8 cellular contexts compared by ENCODE assay signal in genomic region chr1:214281030-214281901, GRCh38. TPM values are rescaled to one million over a fixed set of nuclear protein-coding genes. Genes with fewer than 3 reads are reported as not detected.
DNase-seq lines count a peak whose midpoint lies in the region; ATAC-seq and TF ChIP-seq lines count a peak whose summit lies in the region.

Gene SMYD2, plus strand, starts transcription at chr1:214281159. Its CDS starts 96 bp downstream, at chr1:214281255.

- H3K9me3 Mint-ChIP-seq in chondrocyte (ENCODE audit: low read depth): no peaks in the 10 kb centered on the region

- peak within 1 kb of the TSS; percentile 76 for H2AFZ ChIP-seq in ACC112 (ENCODE audit: low read length, unreplicated experiment)

- TF ChIP-seq CTCF in chondrocyte (IDR thresholded peaks at IDR 0.05): no peak

- H3K4me1 Mint-ChIP-seq in chondrocyte (ENCODE audit: low read depth): peaks cover 60% of the 10 kb centered on the region

- peak within 1 kb of the TSS; percentile 95 for H3K4me3 ChIP-seq in ACC112 (ENCODE audit: low read depth, low read length)

- H3K27ac Mint-ChIP-seq in chondrocyte (ENCODE audit: unreplicated experiment): peak within 1 kb of the TSS; percentile 93

- no peaks in the 10 kb centered on the region for H3K36me3 ChIP-seq in ACC112 (ENCODE audit: insufficient read depth, low read length)

- peak within 1 kb of the TSS; percentile 84 for H3K4me3 Mint-ChIP-seq in chondrocyte (ENCODE audit: unreplicated experiment)

- no peaks in the 10 kb centered on the region for H3K27me3 Mint-ChIP-seq in chondrocyte (ENCODE audit: low read depth)

- H3K79me2 ChIP-seq in ACC112 (ENCODE audit: control insufficient read depth, insufficient read depth, low read length, unreplicated experiment): peaks cover 41% of the 10 kb centered on the region

- peak; percentile 85 for DNase-seq in NCI-H2227 (lab: John Stamatoyannopoulos, UW; ENCODE audit: unreplicated experiment)
- peak; percentile 46 for DNase-seq in activated CD4-positive, alpha-beta T cell treated with anti-CD3 and anti-CD28 coated beads for 1 hour
- no peak for DNase-seq in chondrocyte (ENCODE audit: low spot score)
- peak; percentile 24 to 54 (median 44) for DNase-seq in stimulated activated CD4-positive, alpha-beta T cell treated with anti-CD3 and anti-CD28 coated beads, Interleukin-1b, Interleukin-23, amount 100 ng/mL, for 24 hours (ENCODE audit: low read depth in 4 of 4, low spot score in 1 of 4)

- peaks cover 11% of the 10 kb centered on the region for H3K4me1 ChIP-seq in ACC112 (ENCODE audit: control insufficient read depth, insufficient read depth, low read length, unreplicated experiment)

- H3K27ac ChIP-seq in ACC112 (ENCODE audit: low read depth, low read length): peak within 1 kb of the TSS; percentile 56; the same call in 1 of the 2 replicates
- H3K27ac ChIP-seq in layer of hippocampus (ENCODE audit: low read depth, low read length): peak within 1 kb of the TSS; percentile 72

- peaks cover 1% of the 10 kb centered on the region for H3K36me3 Mint-ChIP-seq in chondrocyte (ENCODE audit: low read depth)

- H3K27me3 ChIP-seq in ACC112 (ENCODE audit: insufficient read depth, low read length): no peaks in the 10 kb centered on the region
- H3K27me3 ChIP-seq in layer of hippocampus (ENCODE audit: control insufficient read depth, insufficient read depth, low read length): no peaks in the 10 kb centered on the region

- peak; percentile 74 for ATAC-seq in GM18517 (IDR thresholded peaks at IDR 0.05; ENCODE audit: unreplicated experiment)
- ATAC-seq in HG03025 (IDR thresholded peaks at IDR 0.05; ENCODE audit: low FRiP score, unreplicated experiment): peak; percentile 78

RNA-seq across cellular contexts. Expression of gene SMYD2, which starts in this region (rescaled TPM):
- 35.5 to 50.3 TPM (median 45.4 TPM) in 3 replicates for total RNA-seq in chondrocyte
